8 cellular contexts compared by ENCODE assay signal in the genomic region with DNA sequence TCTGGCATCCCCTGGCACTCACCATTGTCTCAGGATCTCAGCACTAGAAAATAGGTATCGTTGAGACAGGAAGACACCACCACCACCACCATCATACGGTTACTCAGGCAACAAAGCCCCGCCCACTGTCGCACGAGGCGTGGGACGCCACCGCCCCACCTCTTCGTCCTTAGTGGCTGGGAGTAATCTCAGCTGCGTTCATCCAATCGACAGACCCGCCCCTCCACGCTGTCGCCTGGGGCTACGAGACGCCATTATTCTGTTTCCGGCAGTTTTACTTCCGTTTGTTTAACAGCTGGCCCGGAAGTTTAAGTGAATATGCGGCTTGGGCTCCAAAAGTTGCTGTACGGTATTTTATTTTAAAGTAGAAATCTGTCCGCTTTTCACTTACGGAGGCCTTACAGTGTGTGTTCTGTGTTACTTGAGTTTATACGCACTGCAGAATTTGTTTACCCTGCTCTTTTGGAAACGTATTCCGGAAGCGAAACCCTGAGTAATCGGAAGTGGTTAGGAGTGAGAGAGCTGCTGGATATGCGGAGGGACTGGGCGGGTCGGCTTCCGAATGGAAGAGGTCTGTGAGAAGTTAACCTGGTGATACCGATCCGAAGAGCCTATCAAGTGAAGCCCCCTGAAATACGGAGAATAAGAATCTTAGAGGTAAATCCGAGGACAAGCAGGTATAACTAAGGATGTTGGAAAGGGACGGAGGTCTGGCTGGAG. TPM values are rescaled to one million over a fixed set of nuclear protein-coding genes. Genes with fewer than 3 reads are reported as not detected.
DNase-seq lines count a peak whose midpoint lies in the region; ATAC-seq, FAIRE-seq and TF ChIP-seq lines count a peak whose summit lies in the region.

A gene with protein sequence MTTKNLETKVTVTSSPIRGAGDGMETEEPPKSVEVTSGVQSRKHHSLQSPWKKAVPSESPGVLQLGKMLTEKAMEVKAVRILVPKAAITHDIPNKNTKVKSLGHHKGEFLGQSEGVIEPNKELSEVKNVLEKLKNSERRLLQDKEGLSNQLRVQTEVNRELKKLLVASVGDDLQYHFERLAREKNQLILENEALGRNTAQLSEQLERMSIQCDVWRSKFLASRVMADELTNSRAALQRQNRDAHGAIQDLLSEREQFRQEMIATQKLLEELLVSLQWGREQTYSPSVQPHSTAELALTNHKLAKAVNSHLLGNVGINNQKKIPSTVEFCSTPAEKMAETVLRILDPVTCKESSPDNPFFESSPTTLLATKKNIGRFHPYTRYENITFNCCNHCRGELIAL (plus strand): TSS at position 510 of the 720 bp plus-strand sequence. CDS start 1,328 bp downstream, outside the sequence.
A gene with protein sequence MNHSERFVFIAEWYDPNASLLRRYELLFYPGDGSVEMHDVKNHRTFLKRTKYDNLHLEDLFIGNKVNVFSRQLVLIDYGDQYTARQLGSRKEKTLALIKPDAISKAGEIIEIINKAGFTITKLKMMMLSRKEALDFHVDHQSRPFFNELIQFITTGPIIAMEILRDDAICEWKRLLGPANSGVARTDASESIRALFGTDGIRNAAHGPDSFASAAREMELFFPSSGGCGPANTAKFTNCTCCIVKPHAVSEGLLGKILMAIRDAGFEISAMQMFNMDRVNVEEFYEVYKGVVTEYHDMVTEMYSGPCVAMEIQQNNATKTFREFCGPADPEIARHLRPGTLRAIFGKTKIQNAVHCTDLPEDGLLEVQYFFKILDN (minus strand): TSS at position 112 of the 720 bp plus-strand sequence. CDS start 87 bp downstream, at position 25.

- H3K4me2 ChIP-seq in Karpas-422 (ENCODE audit: low read depth, low read length, poor library complexity, severe bottlenecking) (peak within 1 kb of the TSS; percentile 78), fibroblast of lung (ENCODE audit: extremely low read depth, insufficient read depth, low read length) (peak within 1 kb of the TSS; percentile 96)

- H3K27ac Mint-ChIP-seq in activated T-cell treated with anti-CD3 and anti-CD28 coated beads, Interleukin-2, amount 50 U/mL, for 72 hours = no peak within 1 kb of the TSS
- no peak within 1 kb of the TSS for H3K27ac Mint-ChIP-seq in naive B cell
- H3K27ac Mint-ChIP-seq in stimulated activated memory B cell treated with anti-CD40 and anti-IgM and Interleukin-4, amounts not matched to agents 10 μg/mL and 1 μg/mL and 100 μg/mL, for 72 hours = no peak within 1 kb of the TSS

- no peaks in the 10 kb centered on the region for H3K9me2 ChIP-seq in Karpas-422 (replicated peaks; ENCODE audit: insufficient read depth, low read length)

- H2AFZ ChIP-seq in Karpas-422 (ENCODE audit: low read length) = peak within 1 kb of the TSS; percentile 79
- H2AFZ ChIP-seq in fibroblast of lung (ENCODE audit: low read length) = peak within 1 kb of the TSS; percentile 95

- peaks cover 4% of the 10 kb centered on the region in 2 donors for H3K9me3 Mint-ChIP-seq in activated T-cell treated with anti-CD3 and anti-CD28 coated beads, Interleukin-2, amount 50 U/mL, for 72 hours
- H3K9me3 Mint-ChIP-seq in naive B cell = peaks cover 0 to 4% (median 0%) of the 10 kb centered on the region in 7 donors
- H3K9me3 Mint-ChIP-seq in stimulated activated memory B cell treated with anti-CD40 and anti-IgM and Interleukin-4, amounts not matched to agents 10 μg/mL and 1 μg/mL and 100 μg/mL, for 72 hours = peaks cover 4% of the 10 kb centered on the region

- ATAC-seq in GM21825 (IDR thresholded peaks at IDR 0.05; ENCODE audit: unreplicated experiment) = peak; percentile 97
- ATAC-seq in activated T-cell treated with anti-CD3 and anti-CD28 coated beads, Interleukin-2, amount 50 U/mL, for 72 hours (replicated peaks in 1 of 2) = peak; percentile 93
- ATAC-seq in naive B cell (ENCODE audit: low read depth in 2 of 2) = peak; percentile 95
- ATAC-seq in stimulated activated memory B cell treated with anti-CD40 and anti-IgM and Interleukin-4, amounts not matched to agents 10 μg/mL and 1 μg/mL and 100 μg/mL, for 72 hours = peak; percentile 100

- peaks cover 21% of the 10 kb centered on the region for H3K4me1 ChIP-seq in Karpas-422 (ENCODE audit: low read length)
- H3K4me1 ChIP-seq in fibroblast of lung (ENCODE audit: control insufficient read depth, extremely low read depth, insufficient read depth, low read length) = peaks cover 6% of the 10 kb centered on the region

- no peak for TF ChIP-seq CTCF in fibroblast of lung (conservative IDR thresholded peaks at IDR 0.05 in 1 of 2, IDR thresholded peaks at IDR 0.05 in 1 of 2; ENCODE audit: low read depth in 1 of 2, low read length in 2 of 2)

- H3K9ac ChIP-seq in Karpas-422 (ENCODE audit: low read length) (peak within 1 kb of the TSS; percentile 82), fibroblast of lung (ENCODE audit: insufficient read depth, low read length) (peak within 1 kb of the TSS; percentile 84)

- no peaks in the 10 kb centered on the region for H3K27me3 Mint-ChIP-seq in activated T-cell treated with anti-CD3 and anti-CD28 coated beads, Interleukin-2, amount 50 U/mL, for 72 hours (ENCODE audit: low read depth)
- no peaks in the 10 kb centered on the region for H3K27me3 Mint-ChIP-seq in naive B cell
- H3K27me3 Mint-ChIP-seq in stimulated activated memory B cell treated with anti-CD40 and anti-IgM and Interleukin-4, amounts not matched to agents 10 μg/mL and 1 μg/mL and 100 μg/mL, for 72 hours = no peaks in the 10 kb centered on the region

- DNase-seq in DMS79 (lab: John Stamatoyannopoulos, UW) = peak; percentile 96
- peak; percentile 99 for DNase-seq in Karpas-422
- peak; percentile 93 for DNase-seq in RCC 7860 (ENCODE audit: low spot score)
- peak; percentile 98 to 99 for DNase-seq in activated T-cell treated with anti-CD3 and anti-CD28 coated beads, Interleukin-2, amount 50 U/mL, for 72 hours
- DNase-seq in fibroblast of lung (ENCODE audit: low read depth in 2 of 2) = peak; percentile 96 to 97
- DNase-seq in naive B cell = peak; percentile 98

- H3K27ac ChIP-seq in Karpas-422 (ENCODE audit: low read length) = peak within 1 kb of the TSS; percentile 60
- H3K27ac ChIP-seq in fibroblast of lung (ENCODE audit: insufficient read depth, low read length) = peak within 1 kb of the TSS; percentile 96

- peaks cover 28% of the 10 kb centered on the region for H3K4me1 Mint-ChIP-seq in activated T-cell treated with anti-CD3 and anti-CD28 coated beads, Interleukin-2, amount 50 U/mL, for 72 hours (ENCODE audit: low read depth)
- peaks cover 2 to 5% (median 4%) of the 10 kb centered on the region in 3 donors for H3K4me1 Mint-ChIP-seq in naive B cell
- peaks cover 16% of the 10 kb centered on the region for H3K4me1 Mint-ChIP-seq in stimulated activated memory B cell treated with anti-CD40 and anti-IgM and Interleukin-4, amounts not matched to agents 10 μg/mL and 1 μg/mL and 100 μg/mL, for 72 hours

- H3K27me3 ChIP-seq in Karpas-422 (ENCODE audit: low read length) = no peaks in the 10 kb centered on the region
- no peaks in the 10 kb centered on the region for H3K27me3 ChIP-seq in fibroblast of lung (ENCODE audit: control insufficient read depth, insufficient read depth, low read length)

- peak; percentile 92 for FAIRE-seq in RCC 7860 (lab: Jason Lieb, UNC)

- peaks cover 3% of the 10 kb centered on the region; the same call in 1 of the 2 replicates for H3K36me3 ChIP-seq in Karpas-422 (ENCODE audit: insufficient read depth, low read length)
- peaks cover 10% of the 10 kb centered on the region for H3K36me3 ChIP-seq in fibroblast of lung (ENCODE audit: control insufficient read depth, insufficient read depth, low read length)

- H3K9me3 ChIP-seq in Karpas-422 (ENCODE audit: low read length) (0 out of 2 replicates have a peak, but pooled peaks cover 3% of the 10 kb centered on the region), fibroblast of lung (ENCODE audit: control insufficient read depth, insufficient read depth, low read depth, low read length) (no peaks in the 10 kb centered on the region)

- H3K79me2 ChIP-seq in Karpas-422 (ENCODE audit: low read length) = peaks cover 30% of the 10 kb centered on the region
- H3K79me2 ChIP-seq in fibroblast of lung (ENCODE audit: control insufficient read depth, insufficient read depth, low read length) = peaks cover 33% of the 10 kb centered on the region

- H3K4me3 ChIP-seq in Karpas-422 (ENCODE audit: low read length) (peak within 1 kb of the TSS; percentile 93), fibroblast of lung (replicated peaks in 1 of 4; ENCODE audit: control extremely low read depth in 1 of 4, insufficient read depth in 1 of 4, low read depth in 3 of 4, low read length in 4 of 4) (peak within 1 kb of the TSS; percentile 74 to 100 (median 96))

- H4K20me1 ChIP-seq in Karpas-422 (ENCODE audit: insufficient read depth, low read depth, low read length) (no peaks in the 10 kb centered on the region), fibroblast of lung (ENCODE audit: control insufficient read depth, extremely low read depth, insufficient read depth, low read length) (peaks cover 2% of the 10 kb centered on the region)

- no peak within 1 kb of the TSS for H3K4me3 Mint-ChIP-seq in activated T-cell treated with anti-CD3 and anti-CD28 coated beads, Interleukin-2, amount 50 U/mL, for 72 hours
- peak within 1 kb of the TSS in 2 of 8 donors; percentile 50 to 75 for H3K4me3 Mint-ChIP-seq in naive B cell
- peak within 1 kb of the TSS; percentile 36 for H3K4me3 Mint-ChIP-seq in stimulated activated memory B cell treated with anti-CD40 and anti-IgM and Interleukin-4, amounts not matched to agents 10 μg/mL and 1 μg/mL and 100 μg/mL, for 72 hours

- peaks cover 1 to 7% of the 10 kb centered on the region in 2 donors for H3K36me3 Mint-ChIP-seq in activated T-cell treated with anti-CD3 and anti-CD28 coated beads, Interleukin-2, amount 50 U/mL, for 72 hours (ENCODE audit: insufficient read depth in 2 of 2)
- peaks cover 10% of the 10 kb centered on the region in 2 donors for H3K36me3 Mint-ChIP-seq in naive B cell
- peaks cover 9% of the 10 kb centered on the region for H3K36me3 Mint-ChIP-seq in stimulated activated memory B cell treated with anti-CD40 and anti-IgM and Interleukin-4, amounts not matched to agents 10 μg/mL and 1 μg/mL and 100 μg/mL, for 72 hours

RNA-seq across cellular contexts. Expression of the first gene that starts in this region (rescaled TPM):
- 19.6 and 23.4 TPM in 2 replicates for total RNA-seq in Karpas-422 (2014; rRNA removed; shearing (Covaris generic); ENCODE audit: low replicate concordance)
- total RNA-seq in activated T-cell treated with anti-CD3 and anti-CD28 coated beads, Interleukin-2, amount 50 U/mL, for 72 hours = 1 to 10 TPM; 7.8 to 8.7 TPM
- total RNA-seq in fibroblast of lung = 23.9 and 27.1 TPM in 2 replicates
- polyA plus RNA-seq in fibroblast of lung = 23.2 and 28.0 TPM in 2 replicates
- 16.9 and 18.6 TPM in 2 replicates for polyA plus RNA-seq in fibroblast of lung (2012)
- 1.7 TPM in 1 of 2 replicates, not detected in the other for polyA minus RNA-seq in fibroblast of lung (ENCODE audit: low replicate concordance)
- 10 to 100 TPM; 10.3 to 12.6 (median 11.0) TPM for polyA plus RNA-seq in naive B cell (ENCODE audit: low read depth in 6 of 6)

RNA-seq across cellular contexts. Expression of the second gene that starts in this region (rescaled TPM):
- total RNA-seq in Karpas-422 (2014; rRNA removed; shearing (Covaris generic); ENCODE audit: low replicate concordance) = 7.2 and 7.4 TPM in 2 replicates
- 1 to 10 TPM; 6.2 TPM for total RNA-seq in activated T-cell treated with anti-CD3 and anti-CD28 coated beads, Interleukin-2, amount 50 U/mL, for 72 hours
- total RNA-seq in fibroblast of lung = 21.0 and 24.7 TPM in 2 replicates
- polyA plus RNA-seq in fibroblast of lung = 30.8 and 37.5 TPM in 2 replicates
- 45.9 and 51.1 TPM in 2 replicates for polyA plus RNA-seq in fibroblast of lung (2012)
- polyA minus RNA-seq in fibroblast of lung (ENCODE audit: low replicate concordance) = 3.6 and 4.5 TPM in 2 replicates
- 10 to 100 TPM in 4 of 6 donors, 1 to 10 TPM in 2; 2.6 to 19.2 (median 11.0) TPM for polyA plus RNA-seq in naive B cell (ENCODE audit: low read depth in 6 of 6)

Comparison
In these comparisons a context has a peak if more than half of its experiments do, and no peak if none do; other contexts are left out.
1. Peak in every context shown above with its lines: DNase-seq, ATAC-seq, H3K4me3 ChIP-seq and H3K27ac ChIP-seq.